ENCODE assay signal across 13 cellular contexts in genomic region chr15:69300129-69300588, GRCh38. TPM values are rescaled to one million over a fixed set of nuclear protein-coding genes. Genes with fewer than 3 reads are reported as not detected.
DNase-seq lines count a peak whose midpoint lies in the region; ATAC-seq and TF ChIP-seq lines count a peak whose summit lies in the region.
"Had no signal": no experiment of that assay in that cellular context is flagged by ENCODE, and none has a peak within 500 bp of the region (broad histone marks: within the 10 kb centered on the region; RNA-seq: fewer than 3 reads in every experiment).

No MANE protein-coding gene starts in this region.

- CTCF ChIA-PET in Calu3 (lab: Charles Lee), result interaction anchor here (0.6 to 1.4 kb wide), 3 partner anchors 12 to 145 kb away, joined by 3 to 5 read pairs (median 4); no protein-coding TSS in a partner anchor
- CTCF ChIA-PET in mammary epithelial cell (lab: Charles Lee; ENCODE audit: low non-redundant PET), result no interaction called here

- peaks cover 10% of the 10 kb centered on the region for H3K36me3 Mint-ChIP-seq in Calu3 (ENCODE audit: insufficient read depth, unreplicated experiment)

- H3K79me2 ChIP-seq in mammary epithelial cell (ENCODE audit: insufficient read depth, low read length), result no peaks in the 10 kb centered on the region

- peaks cover 22% of the 10 kb centered on the region for H3K4me1 Mint-ChIP-seq in Calu3 (ENCODE audit: low read depth, unreplicated experiment)

- H2AFZ ChIP-seq in mammary epithelial cell (ENCODE audit: low read depth, low read length), result no peak overlapping the region

- H3K27ac Mint-ChIP-seq in Calu3 (ENCODE audit: unreplicated experiment), result no peak overlapping the region

- 23% methylated on average over 5 of the region's 5 CpGs for WGBS in HUES64
- WGBS in mammary epithelial cell (ENCODE audit: low coverage, missing lambda C conversion rate), result 44% methylated on average over 5 of the region's 5 CpGs

- H3K9me3 ChIP-seq in HUES64 (ENCODE audit: insufficient read depth, low read depth, low read length) (no peaks in the 10 kb centered on the region), mammary epithelial cell (replicated peaks; ENCODE audit: insufficient read depth, low read length) (no peaks in the 10 kb centered on the region), mucosa of descending colon (no peaks in the 10 kb centered on the region)
- H3K9me3 ChIP-seq: sigmoid colon had no signal

- DNase-seq in Calu3, result no peak
- DNase-seq in mammary epithelial cell, result no peak
- DNase-seq in mucosa of descending colon, result peak in 1 of 3 donors; percentile 57
- no peak for DNase-seq in AML-193 (lab: John Stamatoyannopoulos, UW)
- no peak for DNase-seq in NCI-H2227 (lab: John Stamatoyannopoulos, UW; ENCODE audit: unreplicated experiment)
- DNase-seq: activated CD8-positive, alpha-beta memory T cell treated with anti-CD3 and anti-CD28 coated beads for 24 hours; activated naive CD4-positive, alpha-beta T cell treated with Interleukin-2 at 50 U/mL for 16 hours; erythroblast; NCI-H226; sigmoid colon had no signal

- BruUV-seq in Calu3 (replicated peaks; lab: Mats Ljungman, UMichigan), result no TSS peak
- BruUV-seq in mammary epithelial cell (replicated peaks; lab: Mats Ljungman, UMichigan), result no TSS peak

- H3K27me3 ChIP-seq in HUES64 (ENCODE audit: insufficient read depth, low read length), result peaks cover 42% of the 10 kb centered on the region
- no peaks in the 10 kb centered on the region for H3K27me3 ChIP-seq in mammary epithelial cell (ENCODE audit: insufficient read depth, low read length)

- H3K36me3 ChIP-seq in HUES64 (ENCODE audit: insufficient read depth, low read length) (no peaks in the 10 kb centered on the region), mammary epithelial cell (ENCODE audit: insufficient read depth, low read length) (no peaks in the 10 kb centered on the region), mucosa of descending colon (ENCODE audit: low read depth) (no peaks in the 10 kb centered on the region)
- H3K36me3 ChIP-seq: sigmoid colon had no signal

- peak; percentile 40 for ATAC-seq in mucosa of descending colon
- no peak for ATAC-seq in GM21515 (IDR thresholded peaks at IDR 0.05; ENCODE audit: unreplicated experiment)
- ATAC-seq in GM19023 (IDR thresholded peaks at IDR 0.05; ENCODE audit: unreplicated experiment), result no peak

- intact Hi-C loops in Calu3 (cut with micrococcal nuclease; ENCODE audit: unreplicated experiment), result no loop called here
- intact Hi-C loops in mammary epithelial cell (cut with micrococcal nuclease), result no loop called here
- intact Hi-C loops in mucosa of descending colon (cut with DNase I, micrococcal nuclease), result no loop called here

- dilution Hi-C loops in mammary epithelial cell (cut with HindIII; ENCODE audit: low sequenced_read_pairs), result no loop called here

- H3K4me2 ChIP-seq in mammary epithelial cell (ENCODE audit: insufficient read depth, low read depth, low read length), result peak overlapping the region; percentile 43

- H3K27me3 Mint-ChIP-seq in Calu3 (ENCODE audit: unreplicated experiment), result peaks cover 52% of the 10 kb centered on the region

- H3K9me3 Mint-ChIP-seq in Calu3 (ENCODE audit: low read depth, unreplicated experiment), result no peaks in the 10 kb centered on the region

- H4K20me1 ChIP-seq in mammary epithelial cell (ENCODE audit: insufficient read depth, low read length), result no peaks in the 10 kb centered on the region

- no peak for TF ChIP-seq CTCF in Calu3 (IDR thresholded peaks at IDR 0.05; ENCODE audit: unreplicated experiment)
- no peak for TF ChIP-seq CTCF in mammary epithelial cell (conservative IDR thresholded peaks at IDR 0.05 in 1 of 2, IDR thresholded peaks at IDR 0.05 in 1 of 2; ENCODE audit: extremely low read depth in 1 of 2, insufficient read depth in 1 of 2, low read depth in 1 of 2, low read length in 2 of 2)
- TF ChIP-seq CTCF in mucosa of descending colon (IDR thresholded peaks at IDR 0.05), result no peak

- H3K27ac ChIP-seq in HUES64 (ENCODE audit: low read depth, low read length) (no peak overlapping the region), mammary epithelial cell (ENCODE audit: insufficient read depth, low read depth, low read length) (no peak overlapping the region)
- H3K27ac ChIP-seq: sigmoid colon had no signal

- H3K4me1 ChIP-seq in HUES64 (ENCODE audit: insufficient read depth, low read length) (peaks cover 11% of the 10 kb centered on the region), mammary epithelial cell (ENCODE audit: insufficient read depth, low read length) (peaks cover 27% of the 10 kb centered on the region), mucosa of descending colon (ENCODE audit: low read depth) (peaks cover 5% of the 10 kb centered on the region)

- H3K4me3 ChIP-seq in HUES64 (ENCODE audit: low read length) (peak overlapping the region; percentile 61), mammary epithelial cell (replicated peaks in 1 of 3; ENCODE audit: insufficient read depth in 1 of 3, low read depth in 2 of 3, low read length in 3 of 3) (no peak overlapping the region), mucosa of descending colon (no peak overlapping the region)

- in situ Hi-C loops in mammary epithelial cell (cut with MboI; ENCODE audit: low sequenced_read_pairs in 2 of 2), result no loop called here

- H3K4me3 Mint-ChIP-seq in Calu3 (ENCODE audit: low read depth, unreplicated experiment), result peak overlapping the region; percentile 68

- no peak overlapping the region for H3K9ac ChIP-seq in HUES64 (ENCODE audit: low read depth, low read length)
- no peak overlapping the region for H3K9ac ChIP-seq in mammary epithelial cell (ENCODE audit: insufficient read depth, low read length)

RNA-seq across cellular contexts. Expression of gene PAQR5, which starts 1.4 kb away (rescaled TPM):
- total RNA-seq in Calu3 (2022) (1.8 and 2.5 TPM in 2 replicates), mammary epithelial cell (1 to 10 TPM in 1 of 2 donors, under 1 TPM in 1; 0.66 to 1.5 TPM), mucosa of descending colon (10 to 100 TPM; 27.7 to 82.6 (median 37.7) TPM)
- polyA plus RNA-seq in HUES64 (2013, experiment 1 of 2), result 3.2 TPM
- polyA plus RNA-seq in HUES64 (2013, experiment 2 of 2), result 3.3 TPM
- polyA plus RNA-seq in mammary epithelial cell, result 19.2 TPM
- polyA minus RNA-seq in mammary epithelial cell, result 37.7 TPM
